28 cellular contexts compared by ENCODE assay signal in genomic region chr20:22816016-22816415, GRCh38.
"Had no signal": no experiment of that assay in that cellular context is flagged by ENCODE, and none has a peak within 500 bp of the region (broad histone marks: within the 10 kb centered on the region; RNA-seq: fewer than 3 reads in every experiment).

No MANE protein-coding gene starts in this region.

- H3K36me3 Mint-ChIP-seq: activated CD8-positive, alpha-beta memory T cell treated with anti-CD3 and anti-CD28 coated beads, Interleukin-2, amount 10 ng/mL, durations not matched to agents 7 days and 5 days; activated naive CD4-positive, alpha-beta T cell treated with anti-CD3 and anti-CD28 coated beads, Interleukin-2, amount 50 U/mL, for 24 hours had no signal

- H3K4me3 ChIP-seq: breast epithelium, esophagus muscularis mucosa, left ventricle myocardium inferior, lung, mucosa of descending colon, psoas muscle, right atrium auricular region, spleen, suprapubic skin, tibial artery had no signal

- DNase-seq: activated CD4-positive, alpha-beta T cell treated with anti-CD3 and anti-CD28 coated beads for 1 hour; activated CD4-positive, alpha-beta T cell treated with anti-CD3 and anti-CD28 coated beads, Interleukin-2, amount 50 U/mL, for 1 hour; activated CD8-positive, alpha-beta memory T cell treated with anti-CD3 and anti-CD28 coated beads, Interleukin-2, amount 10 ng/mL, durations not matched to agents 7 days and 5 days; activated CD8-positive, alpha-beta T cell treated with anti-CD3 and anti-CD28 coated beads, Interleukin-2, amount 10 ng/mL, durations not matched to agents 7 days and 5 days; activated naive CD8-positive, alpha-beta T cell treated with anti-CD3 and anti-CD28 coated beads, Interleukin-2, amount 50 U/mL, for 24 hours; activated T-cell treated with anti-CD3 and anti-CD28 coated beads, Interleukin-2, amount 50 U/mL, for 48 hours; amygdala; foreskin keratinocyte; left ventricle myocardium inferior; mucosa of descending colon; nephron progenitor cell; occipital lobe; psoas muscle; spleen; stimulated activated naive CD4-positive, alpha-beta T cell; T-helper 2 cell; tibial artery had no signal

- H3K36me3 ChIP-seq: breast epithelium, esophagus muscularis mucosa, left ventricle myocardium inferior, right atrium auricular region, spleen, suprapubic skin, tibial artery had no signal

- H3K27me3 ChIP-seq: breast epithelium, esophagus muscularis mucosa, foreskin keratinocyte, right atrium auricular region, spleen, suprapubic skin, tibial artery had no signal

- H3K9me3 Mint-ChIP-seq: activated naive CD4-positive, alpha-beta T cell treated with anti-CD3 and anti-CD28 coated beads, Interleukin-2, amount 50 U/mL, for 24 hours; activated naive CD8-positive, alpha-beta T cell treated with anti-CD3 and anti-CD28 coated beads, Interleukin-2, amount 50 U/mL, for 24 hours; activated T-helper 2 cell treated with anti-CD3 and anti-CD28 coated beads, Interferon-gamma antibody, Interleukin-2, Interleukin-4, amounts not matched to agents 10 μg/mL and 5 μg/mL and 100 μg/mL, durations not matched to agents 14 hours and 24 hours and 36 hours; central memory CD8-positive, alpha-beta T cell; dendritic cell treated with granulocyte-macrophage colony-stimulating factor and Interleukin-4, amounts not matched to agents 40 ng/mL and 50 ng/mL, for 4 days; endodermal cell; nephron progenitor cell had no signal

- H3K27ac Mint-ChIP-seq: activated CD8-positive, alpha-beta memory T cell treated with anti-CD3 and anti-CD28 coated beads, Interleukin-2, amount 10 ng/mL, durations not matched to agents 7 days and 5 days; activated CD8-positive, alpha-beta T cell treated with anti-CD3 and anti-CD28 coated beads, Interleukin-2, amount 10 ng/mL, durations not matched to agents 7 days and 5 days; activated naive CD4-positive, alpha-beta T cell treated with anti-CD3 and anti-CD28 coated beads, Interleukin-2, amount 50 U/mL, for 24 hours; activated naive CD8-positive, alpha-beta T cell treated with anti-CD3 and anti-CD28 coated beads, Interleukin-2, amount 50 U/mL, for 24 hours; activated T-helper 2 cell treated with anti-CD3 and anti-CD28 coated beads, Interferon-gamma antibody, Interleukin-2, Interleukin-4, amounts not matched to agents 10 μg/mL and 5 μg/mL and 100 μg/mL, durations not matched to agents 14 hours and 24 hours and 36 hours; dendritic cell treated with granulocyte-macrophage colony-stimulating factor and Interleukin-4, amounts not matched to agents 40 ng/mL and 50 ng/mL, for 4 days; endodermal cell; nephron progenitor cell had no signal

- H3K4me1 Mint-ChIP-seq: activated CD8-positive, alpha-beta memory T cell treated with anti-CD3 and anti-CD28 coated beads, Interleukin-2, amount 10 ng/mL, durations not matched to agents 7 days and 5 days; activated naive CD4-positive, alpha-beta T cell treated with anti-CD3 and anti-CD28 coated beads, Interleukin-2, amount 50 U/mL, for 24 hours; activated naive CD8-positive, alpha-beta T cell treated with anti-CD3 and anti-CD28 coated beads, Interleukin-2, amount 50 U/mL, for 24 hours; central memory CD8-positive, alpha-beta T cell had no signal

- H3K27me3 Mint-ChIP-seq: activated CD8-positive, alpha-beta memory T cell treated with anti-CD3 and anti-CD28 coated beads, Interleukin-2, amount 10 ng/mL, durations not matched to agents 7 days and 5 days; activated naive CD4-positive, alpha-beta T cell treated with anti-CD3 and anti-CD28 coated beads, Interleukin-2, amount 50 U/mL, for 24 hours; central memory CD8-positive, alpha-beta T cell had no signal

- H3K4me1 ChIP-seq: breast epithelium, esophagus muscularis mucosa, parathyroid adenoma, psoas muscle, right atrium auricular region, spleen, suprapubic skin, tibial artery had no signal

- H3K27ac ChIP-seq: breast epithelium, esophagus muscularis mucosa, foreskin keratinocyte, left ventricle myocardium inferior, psoas muscle, right atrium auricular region, spleen, suprapubic skin, tibial artery had no signal

- H3K4me3 Mint-ChIP-seq: activated CD8-positive, alpha-beta memory T cell treated with anti-CD3 and anti-CD28 coated beads, Interleukin-2, amount 10 ng/mL, durations not matched to agents 7 days and 5 days; activated CD8-positive, alpha-beta T cell treated with anti-CD3 and anti-CD28 coated beads, Interleukin-2, amount 10 ng/mL, durations not matched to agents 7 days and 5 days; activated naive CD4-positive, alpha-beta T cell treated with anti-CD3 and anti-CD28 coated beads, Interleukin-2, amount 50 U/mL, for 24 hours; activated naive CD8-positive, alpha-beta T cell treated with anti-CD3 and anti-CD28 coated beads, Interleukin-2, amount 50 U/mL, for 24 hours; central memory CD8-positive, alpha-beta T cell; dendritic cell treated with granulocyte-macrophage colony-stimulating factor and Interleukin-4, amounts not matched to agents 40 ng/mL and 50 ng/mL, for 4 days; endodermal cell; nephron progenitor cell had no signal

- H3K9me3 ChIP-seq: breast epithelium, esophagus muscularis mucosa, left ventricle myocardium inferior, mucosa of descending colon, psoas muscle, right atrium auricular region, spleen, suprapubic skin, tibial artery had no signal

- ATAC-seq: activated CD8-positive, alpha-beta memory T cell treated with anti-CD3 and anti-CD28 coated beads, Interleukin-2, amount 10 ng/mL, durations not matched to agents 7 days and 5 days; activated CD8-positive, alpha-beta T cell treated with anti-CD3 and anti-CD28 coated beads, Interleukin-2, amount 10 ng/mL, durations not matched to agents 7 days and 5 days; activated naive CD8-positive, alpha-beta T cell treated with anti-CD3 and anti-CD28 coated beads, Interleukin-2, amount 50 U/mL, for 24 hours; mucosa of descending colon; psoas muscle had no signal
